8 cellular contexts compared by ENCODE assay signal in genomic region chr6:136922680-136922996, GRCh38. TPM values are rescaled to one million over a fixed set of nuclear protein-coding genes. Genes with fewer than 3 reads are reported as not detected.
DNase-seq lines count a peak whose midpoint lies in the region; ATAC-seq and TF ChIP-seq lines count a peak whose summit lies in the region.

No MANE protein-coding gene starts in this region.

- CTCF ChIA-PET in WTC11 (lab: Charles Lee): interaction anchor here (0.5 to 2.7 kb wide), 12 partner anchors 19 to 395 kb away, joined by 3 to 16 read pairs (median 4); partner anchors contain the start of genes MAP3K5 and MAP7

- no peaks in the 10 kb centered on the region for H3K4me1 ChIP-seq in HAP-1
- H3K4me1 ChIP-seq in foreskin keratinocyte: no peaks in the 10 kb centered on the region
- H3K4me1 ChIP-seq in skeletal muscle satellite cell (ENCODE audit: control insufficient read depth, insufficient read depth, low read length): peaks cover 30% of the 10 kb centered on the region
- H3K4me1 ChIP-seq in aorta (ENCODE audit: control insufficient read depth in 1 of 2, insufficient read depth in 2 of 2, low read length in 2 of 2): no peaks in the 10 kb centered on the region

- no peak for ATAC-seq in WTC11
- ATAC-seq in foreskin keratinocyte: peak; percentile 43
- ATAC-seq in aorta (ENCODE audit: low FRiP score): no peak

- POLR2A ChIA-PET in WTC11 (lab: Charles Lee): interaction anchor here (0.6 to 1.8 kb wide), 4 partner anchors 12 to 121 kb away, joined by 3 to 6 read pairs (median 4); partner anchors contain the start of gene IL20RA

- DNase-seq in HAP-1 (ENCODE audit: low spot score in 2 of 2) (no peak), WTC11 (ENCODE audit: low spot score) (no peak), foreskin keratinocyte (no peak), aorta (no peak), GM03348 (ENCODE audit: low spot score) (no peak), NOMO-1 (lab: John Stamatoyannopoulos, UW; ENCODE audit: unreplicated experiment in 2 of 2) (no peak), NCI-H82 treated with DMSO at 0.1 percent for 48 hours (lab: John Stamatoyannopoulos, UW; ENCODE audit: unreplicated experiment) (no peak)

- in situ Hi-C loops in HAP-1 (cut with MboI; ENCODE audit: low sequenced_read_pairs): no loop called here

- H3K36me3 ChIP-seq in HAP-1 (replicated peaks) (no peaks in the 10 kb centered on the region), skeletal muscle satellite cell (ENCODE audit: insufficient read depth, low read length) (no peaks in the 10 kb centered on the region), aorta (ENCODE audit: control insufficient read depth in 1 of 2, insufficient read depth in 2 of 2, low read length in 1 of 2) (no peaks in the 10 kb centered on the region)

- H3K27ac ChIP-seq in foreskin keratinocyte: no peak overlapping the region
- no peak overlapping the region for H3K27ac ChIP-seq in aorta (ENCODE audit: low read depth in 1 of 2, low read length in 2 of 2)

- no peak overlapping the region for H3K9ac ChIP-seq in skeletal muscle satellite cell (ENCODE audit: low read depth, low read length)

- H3K27me3 Mint-ChIP-seq in WTC11 (ENCODE audit: low read depth): peaks cover 73% of the 10 kb centered on the region

- H3K27ac Mint-ChIP-seq in WTC11: no peak overlapping the region

- peak overlapping the region; percentile 44 for H3K4me3 ChIP-seq in HAP-1
- peak overlapping the region; percentile 70 for H3K4me3 ChIP-seq in skeletal muscle satellite cell (ENCODE audit: low read length)
- H3K4me3 ChIP-seq in aorta (ENCODE audit: low read length in 2 of 2): peak overlapping the region in 1 of 2 donors; percentile 18

- peaks cover 22% of the 10 kb centered on the region for H3K4me1 Mint-ChIP-seq in WTC11

- H3K9me3 ChIP-seq in HAP-1 (no peaks in the 10 kb centered on the region), skeletal muscle satellite cell (replicated peaks; ENCODE audit: low read length) (no peaks in the 10 kb centered on the region), aorta (ENCODE audit: control insufficient read depth, low read length) (no peaks in the 10 kb centered on the region)

- intact Hi-C loops in aorta (cut with DNase I): no loop called here

- H3K36me3 Mint-ChIP-seq in WTC11: no peaks in the 10 kb centered on the region

- 2% methylated on average over 29 of the region's 29 CpGs for WGBS in aorta, 2 donors

- no peak for TF ChIP-seq CTCF in WTC11 (IDR thresholded peaks at IDR 0.05)
- no peak for TF ChIP-seq CTCF in foreskin keratinocyte (conservative IDR thresholded peaks at IDR 0.05)

- peak overlapping the region; percentile 77 for H3K4me3 Mint-ChIP-seq in WTC11

- H3K4me2 ChIP-seq in skeletal muscle satellite cell (ENCODE audit: low read length): peak overlapping the region; percentile 94

- H3K9me3 Mint-ChIP-seq in WTC11: no peaks in the 10 kb centered on the region

- H3K27me3 ChIP-seq in HAP-1 (ENCODE audit: low read depth) (peaks cover 3% of the 10 kb centered on the region), foreskin keratinocyte (peaks cover 77% of the 10 kb centered on the region), skeletal muscle satellite cell (ENCODE audit: control insufficient read depth, insufficient read depth, low read length) (peaks cover 53% of the 10 kb centered on the region), aorta (ENCODE audit: control insufficient read depth in 1 of 2, insufficient read depth in 2 of 2, low read length in 1 of 2) (no peaks in the 10 kb centered on the region)

TF ChIP-seq in WTC11, 78 proteins besides CTCF, POLR2A, EP300 and RAD21:
- TF ChIP-seq MAX (CRISPR knock-in tag; IDR thresholded peaks at IDR 0.05) (peak; percentile 36; the same call in 1 of the 2 replicates), MYBL2 (CRISPR knock-in tag; IDR thresholded peaks at IDR 0.05) (no peak), ATF1 (CRISPR knock-in tag; IDR thresholded peaks at IDR 0.05) (peak; percentile 13; the same call in 1 of the 2 replicates), MLX (CRISPR knock-in tag; IDR thresholded peaks at IDR 0.05) (no peak), KAT7 (CRISPR knock-in tag; IDR thresholded peaks at IDR 0.05; ENCODE audit: borderline replicate concordance) (no peak)
TF ChIP-seq in WTC11: peak in this region for 2.

RNA-seq across cellular contexts. Expression of gene SLC35D3, which starts 0.5 kb away (rescaled TPM):
- total RNA-seq in WTC11 (2021): 0.37 to 0.78 TPM (median 0.39 TPM) in 3 replicates
- not detected in 2 replicates for total RNA-seq in foreskin keratinocyte
- not detected in 2 replicates for polyA plus RNA-seq in foreskin keratinocyte
- not detected in 2 replicates for total RNA-seq in skeletal muscle satellite cell (2012; rRNA removed)
- total RNA-seq in aorta: not detected
- polyA plus RNA-seq in aorta: not detected
